ENCODE assay signal across 17 cellular contexts in the genomic region with DNA sequence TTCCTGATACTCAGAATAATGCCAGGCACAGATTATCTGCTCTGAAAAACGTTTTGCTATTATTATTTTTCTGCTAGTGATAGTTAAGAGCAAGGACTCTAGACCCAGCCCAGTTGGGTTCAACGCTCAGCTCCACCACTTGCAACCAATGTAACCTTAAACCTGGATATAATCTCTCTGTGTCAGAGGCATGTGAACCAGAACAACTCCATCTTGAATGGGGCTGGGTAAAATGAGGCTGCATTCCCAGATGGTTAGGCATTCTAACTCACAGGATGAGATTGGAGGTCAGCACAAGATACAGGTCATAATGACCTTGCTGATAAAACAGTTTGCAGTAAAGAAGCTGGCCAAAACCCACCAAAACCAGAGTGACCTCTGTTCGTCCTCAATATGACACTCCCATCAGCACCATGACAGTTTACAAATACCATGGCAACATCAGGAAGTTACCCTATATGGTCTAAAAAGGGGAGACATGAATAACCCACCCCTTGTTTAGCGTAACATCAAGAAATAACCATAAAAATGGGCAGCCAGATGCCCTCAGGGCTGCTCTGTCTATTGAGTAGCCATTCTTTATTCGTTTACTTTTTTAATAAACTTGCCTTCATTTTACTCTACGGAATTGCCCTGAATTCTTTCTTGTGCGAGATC. TPM values are rescaled to one million over a fixed set of nuclear protein-coding genes. Genes with fewer than 3 reads are reported as not detected.
DNase-seq lines count a peak whose midpoint lies in the region; ATAC-seq and TF ChIP-seq lines count a peak whose summit lies in the region.
"Had no signal": no experiment of that assay in that cellular context is flagged by ENCODE, and none has a peak within 500 bp of the region (broad histone marks: within the 10 kb centered on the region; RNA-seq: fewer than 3 reads in every experiment).

No MANE protein-coding gene starts in this region.

- no peak overlapping the region for H3K4me3 ChIP-seq in muscle layer of duodenum (ENCODE audit: low read depth in 1 of 2, low read length in 2 of 2)
- no peak overlapping the region for H3K4me3 ChIP-seq in vagina
- H3K4me3 ChIP-seq in endodermal cell (ENCODE audit: low read length): no peak overlapping the region
- H3K4me3 ChIP-seq in brain microvascular endothelial cell (ENCODE audit: low read depth, low read length): no peak overlapping the region
- H3K4me3 ChIP-seq: esophagus muscularis mucosa, left lung, smooth muscle cell, thyroid gland had no signal

- 86 to 94% methylated on average over 3 to 7 of the region's 7 CpGs for WGBS in endodermal cell (ENCODE audit: insufficient coverage in 1 of 2, insufficient read length in 1 of 2), 2 experiments

- no peak for DNase-seq in activated naive CD4-positive, alpha-beta T cell treated with Interleukin-2 at 50 U/mL for 16 hours
- no peak for DNase-seq in activated CD8-positive, alpha-beta T cell treated with anti-CD3 and anti-CD28 coated beads for 36 hours
- DNase-seq in vagina (ENCODE audit: extremely low spot score in 2 of 2): no peak
- no peak for DNase-seq in endodermal cell
- no peak for DNase-seq in brain microvascular endothelial cell
- DNase-seq in NCI-H226: no peak
- DNase-seq: activated CD4-positive, alpha-beta T cell treated with anti-CD3 and anti-CD28 coated beads for 4 hours; DMS79; left lung; PC-3; thyroid gland had no signal

- H3K9ac ChIP-seq in endodermal cell (ENCODE audit: extremely low read depth, low read length, poor library complexity, severe bottlenecking): no peak overlapping the region

- CTCF ChIA-PET in activated CD8-positive, alpha-beta T cell treated with anti-CD3 and anti-CD28 coated beads for 36 hours (lab: Charles Lee): interaction anchor here (0.7 to 3.8 kb wide), 3 partner anchors 27 to 73 kb away, joined by 3 to 24 read pairs (median 9); no protein-coding TSS in a partner anchor

- no peaks in the 10 kb centered on the region for H3K36me3 ChIP-seq in muscle layer of duodenum (ENCODE audit: control insufficient read depth in 1 of 2, insufficient read depth in 2 of 2, low read length in 2 of 2)
- no peaks in the 10 kb centered on the region for H3K36me3 ChIP-seq in vagina
- H3K36me3 ChIP-seq in endodermal cell (ENCODE audit: control insufficient read depth, insufficient read depth, low read length): no peaks in the 10 kb centered on the region
- no peaks in the 10 kb centered on the region for H3K36me3 ChIP-seq in brain microvascular endothelial cell (replicated peaks)
- H3K36me3 ChIP-seq: esophagus muscularis mucosa, left lung, thyroid gland had no signal

- peaks cover 70% of the 10 kb centered on the region for H3K4me1 Mint-ChIP-seq in activated naive CD4-positive, alpha-beta T cell treated with anti-CD3 and anti-CD28 coated beads, Interleukin-2, amount 50 U/mL, for 24 hours
- peaks cover 52% of the 10 kb centered on the region for H3K4me1 Mint-ChIP-seq in activated CD8-positive, alpha-beta T cell treated with anti-CD3 and anti-CD28 coated beads for 36 hours (ENCODE audit: low read depth)
- H3K4me1 Mint-ChIP-seq in endodermal cell: no peaks in the 10 kb centered on the region

- in situ Hi-C loops in brain microvascular endothelial cell (cut with HindIII; ENCODE audit: low pct_ligation_motif_present, low sequenced_read_pairs): no loop called here

- H3K9me3 Mint-ChIP-seq in activated naive CD4-positive, alpha-beta T cell treated with anti-CD3 and anti-CD28 coated beads, Interleukin-2, amount 50 U/mL, for 24 hours: no peaks in the 10 kb centered on the region
- H3K9me3 Mint-ChIP-seq in activated CD8-positive, alpha-beta T cell treated with anti-CD3 and anti-CD28 coated beads for 36 hours: peaks cover 8% of the 10 kb centered on the region
- peaks cover 22% of the 10 kb centered on the region for H3K9me3 Mint-ChIP-seq in endodermal cell

- H3K27me3 ChIP-seq in muscle layer of duodenum (ENCODE audit: low read depth, low read length): no peaks in the 10 kb centered on the region
- no peaks in the 10 kb centered on the region for H3K27me3 ChIP-seq in vagina
- H3K27me3 ChIP-seq in endodermal cell (ENCODE audit: control insufficient read depth, insufficient read depth, low read length, poor library complexity, severe bottlenecking): no peaks in the 10 kb centered on the region
- no peaks in the 10 kb centered on the region for H3K27me3 ChIP-seq in brain microvascular endothelial cell (replicated peaks)
- H3K27me3 ChIP-seq: esophagus muscularis mucosa, left lung, thyroid gland had no signal

- no peak overlapping the region for H3K4me3 Mint-ChIP-seq in activated naive CD4-positive, alpha-beta T cell treated with anti-CD3 and anti-CD28 coated beads, Interleukin-2, amount 50 U/mL, for 24 hours
- H3K4me3 Mint-ChIP-seq in activated CD8-positive, alpha-beta T cell treated with anti-CD3 and anti-CD28 coated beads for 36 hours: no peak overlapping the region
- no peak overlapping the region for H3K4me3 Mint-ChIP-seq in endodermal cell

- no peak for ATAC-seq in activated CD8-positive, alpha-beta T cell treated with anti-CD3 and anti-CD28 coated beads for 36 hours

- no peaks in the 10 kb centered on the region for H3K27me3 Mint-ChIP-seq in activated naive CD4-positive, alpha-beta T cell treated with anti-CD3 and anti-CD28 coated beads, Interleukin-2, amount 50 U/mL, for 24 hours
- H3K27me3 Mint-ChIP-seq in activated CD8-positive, alpha-beta T cell treated with anti-CD3 and anti-CD28 coated beads for 36 hours: no peaks in the 10 kb centered on the region
- H3K27me3 Mint-ChIP-seq in endodermal cell (ENCODE audit: insufficient read depth): peaks cover 4% of the 10 kb centered on the region

- no peak for TF ChIP-seq CTCF in activated CD8-positive, alpha-beta T cell treated with anti-CD3 and anti-CD28 coated beads for 36 hours (IDR thresholded peaks at IDR 0.05)
- TF ChIP-seq CTCF in vagina (IDR thresholded peaks at IDR 0.05) (no peak), endodermal cell (conservative IDR thresholded peaks at IDR 0.05) (no peak), brain microvascular endothelial cell (IDR thresholded peaks at IDR 0.05; ENCODE audit: low read depth, low read length, missing control alignments) (no peak)

- H3K4me1 ChIP-seq in muscle layer of duodenum (ENCODE audit: control insufficient read depth in 1 of 2, insufficient read depth in 2 of 2, low read length in 2 of 2) (peaks cover 0 to 10% of the 10 kb centered on the region in 2 donors), vagina (peaks cover 27% of the 10 kb centered on the region), endodermal cell (ENCODE audit: control insufficient read depth, insufficient read depth, low read length) (no peaks in the 10 kb centered on the region)
- H3K4me1 ChIP-seq: thyroid gland had no signal

- intact Hi-C loops in activated CD8-positive, alpha-beta T cell treated with anti-CD3 and anti-CD28 coated beads for 36 hours (cut with micrococcal nuclease): loop anchor here (5.0 kb wide), 1 partner anchor 73 kb away; a partner anchor contains a TSS
- intact Hi-C loops in vagina (cut with DNase I): no loop called here

- H3K9me3 ChIP-seq in muscle layer of duodenum (ENCODE audit: control insufficient read depth in 1 of 2, low read length in 2 of 2) (peaks cover 0 to 11% of the 10 kb centered on the region in 2 donors), vagina (no peaks in the 10 kb centered on the region), endodermal cell (ENCODE audit: control insufficient read depth, low read length) (peaks cover 11% of the 10 kb centered on the region)
- H3K9me3 ChIP-seq: left lung, thyroid gland had no signal

- TF ChIP-seq POLR2A in vagina (IDR thresholded peaks at IDR 0.05): no peak

- POLR2A ChIA-PET in activated CD8-positive, alpha-beta T cell treated with anti-CD3 and anti-CD28 coated beads for 36 hours (lab: Charles Lee): interaction anchor here (0.7 to 1.5 kb wide), 5 partner anchors 9 to 73 kb away, joined by 3 to 7 read pairs (median 3); a partner anchor contains a TSS

- H3K27ac Mint-ChIP-seq in activated naive CD4-positive, alpha-beta T cell treated with anti-CD3 and anti-CD28 coated beads, Interleukin-2, amount 50 U/mL, for 24 hours: peak overlapping the region; percentile 99
- peak overlapping the region; percentile 98 for H3K27ac Mint-ChIP-seq in activated CD8-positive, alpha-beta T cell treated with anti-CD3 and anti-CD28 coated beads for 36 hours
- no peak overlapping the region for H3K27ac Mint-ChIP-seq in endodermal cell

- H3K36me3 Mint-ChIP-seq in activated naive CD4-positive, alpha-beta T cell treated with anti-CD3 and anti-CD28 coated beads, Interleukin-2, amount 50 U/mL, for 24 hours: no peaks in the 10 kb centered on the region
- H3K36me3 Mint-ChIP-seq in activated CD8-positive, alpha-beta T cell treated with anti-CD3 and anti-CD28 coated beads for 36 hours (ENCODE audit: low read depth): no peaks in the 10 kb centered on the region
- H3K36me3 Mint-ChIP-seq in endodermal cell (ENCODE audit: low read depth): no peaks in the 10 kb centered on the region

- H3K27ac ChIP-seq in muscle layer of duodenum (ENCODE audit: low read length): peak overlapping the region; percentile 45
- peak overlapping the region; percentile 64 for H3K27ac ChIP-seq in vagina
- H3K27ac ChIP-seq in endodermal cell (ENCODE audit: low read depth, low read length): no peak overlapping the region
- H3K27ac ChIP-seq in brain microvascular endothelial cell: no peak overlapping the region

RNA-seq across cellular contexts. Expression of a gene that starts 13.6 kb away (rescaled TPM):
- not detected for total RNA-seq in activated CD8-positive, alpha-beta T cell treated with anti-CD3 and anti-CD28 coated beads for 36 hours
- total RNA-seq in vagina: not detected
- not detected for total RNA-seq in endodermal cell
- not detected for polyA plus RNA-seq in endodermal cell (2013, experiment 1 of 2)
- polyA plus RNA-seq in endodermal cell (2013, experiment 2 of 2): not detected
- total RNA-seq: esophagus muscularis mucosa, PC-3, smooth muscle cell had no signal
- polyA plus RNA-seq: adipose tissue, neural cell, smooth muscle cell had no signal

RNA-seq across cellular contexts. Expression of a gene that starts 33.9 kb away (rescaled TPM):
- total RNA-seq in activated CD8-positive, alpha-beta T cell treated with anti-CD3 and anti-CD28 coated beads for 36 hours: 10 to 100 TPM; 20.0 to 20.6 TPM
- total RNA-seq in vagina (32.9 TPM), endodermal cell (100 to 1,000 TPM; 112 to 170 TPM)
- 51.6 TPM for polyA plus RNA-seq in endodermal cell (2013, experiment 1 of 2)
- polyA plus RNA-seq in endodermal cell (2013, experiment 2 of 2): 36.3 TPM
- polyA plus RNA-seq: neural cell had no signal

RNA-seq across cellular contexts. Expression of a gene that starts 53.9 kb away (rescaled TPM):
- total RNA-seq in activated CD8-positive, alpha-beta T cell treated with anti-CD3 and anti-CD28 coated beads for 36 hours: 100 to 1,000 TPM; 111 to 115 TPM
- total RNA-seq in vagina (95.5 TPM), endodermal cell (100 to 1,000 TPM; 111 to 121 TPM)
- 120 TPM for polyA plus RNA-seq in endodermal cell (2013, experiment 1 of 2)
- 121 TPM for polyA plus RNA-seq in endodermal cell (2013, experiment 2 of 2)

Comparison
In these comparisons a context has a peak if more than half of its experiments do, and no peak if none do; other contexts are left out.
1. H3K27ac ChIP-seq: peak in muscle layer of duodenum (single experiment) and vagina (single experiment); none in endodermal cell (single experiment) and brain microvascular endothelial cell (single experiment).